Comparison of ENCODE assay signal across 1 cellular context in the genomic region with DNA sequence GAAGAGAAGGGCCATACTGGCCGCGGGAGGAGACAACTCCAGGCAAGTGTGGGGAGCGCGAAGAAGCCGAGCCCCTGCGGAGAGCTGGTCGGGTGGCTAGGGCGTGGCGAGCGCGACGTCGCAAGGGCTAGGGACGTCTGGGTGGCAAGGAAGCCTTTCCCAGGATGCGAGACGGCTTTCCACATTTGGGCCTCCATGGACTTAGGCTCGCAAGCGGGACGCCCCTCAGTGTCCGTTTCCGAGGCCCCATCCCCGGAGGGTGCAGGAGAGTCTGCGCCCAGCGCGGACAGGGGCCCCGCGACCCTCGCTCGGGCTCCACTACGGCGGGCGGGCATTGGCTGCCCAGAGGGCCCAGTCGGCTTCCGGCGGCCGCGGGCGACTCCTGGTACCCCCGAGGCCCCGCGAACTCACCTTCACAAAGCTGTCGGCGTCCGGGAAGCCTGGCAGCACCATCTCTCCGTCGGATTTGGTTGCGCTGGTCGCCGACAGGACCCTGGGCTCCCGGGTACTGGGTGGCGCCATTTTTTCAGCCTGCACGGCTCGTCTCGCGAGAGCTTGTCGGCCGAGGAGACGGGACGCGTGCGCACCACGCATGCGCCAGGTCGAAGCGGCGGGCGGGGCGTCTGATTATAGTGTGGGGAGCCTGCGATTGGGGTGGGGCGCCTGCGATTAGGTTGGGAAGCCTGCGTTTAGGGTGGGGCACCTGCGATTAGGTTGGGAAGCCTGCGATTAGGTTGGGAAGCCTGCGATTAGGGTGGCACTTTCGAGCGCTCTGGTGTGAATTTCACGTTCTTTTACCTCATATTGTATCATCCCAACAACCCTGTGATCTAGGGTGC.
TF ChIP-seq lines count a peak whose summit lies in the region.

A gene (minus strand): TSS at position 560 of the 839 bp plus-strand sequence. CDS start 38 bp downstream, at position 522.

TF ChIP-seq in K562, 482 proteins besides CTCF, POLR2A, EP300 and RAD21 (continued from another document and continues in another):
- TF ChIP-seq, protein P1, sequence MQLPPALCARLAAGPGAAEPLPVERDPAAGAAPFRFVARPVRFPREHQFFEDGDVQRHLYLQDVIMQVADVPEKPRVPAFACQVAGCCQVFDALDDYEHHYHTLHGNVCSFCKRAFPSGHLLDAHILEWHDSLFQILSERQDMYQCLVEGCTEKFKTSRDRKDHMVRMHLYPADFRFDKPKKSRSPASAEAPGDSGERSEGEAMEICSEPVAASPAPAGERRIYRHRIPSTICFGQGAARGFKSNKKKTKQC (CRISPR knock-in tag; IDR thresholded peaks at IDR 0.05) = peak; percentile 82; the same call in 1 of the 2 replicates
- TF ChIP-seq, protein P2, sequence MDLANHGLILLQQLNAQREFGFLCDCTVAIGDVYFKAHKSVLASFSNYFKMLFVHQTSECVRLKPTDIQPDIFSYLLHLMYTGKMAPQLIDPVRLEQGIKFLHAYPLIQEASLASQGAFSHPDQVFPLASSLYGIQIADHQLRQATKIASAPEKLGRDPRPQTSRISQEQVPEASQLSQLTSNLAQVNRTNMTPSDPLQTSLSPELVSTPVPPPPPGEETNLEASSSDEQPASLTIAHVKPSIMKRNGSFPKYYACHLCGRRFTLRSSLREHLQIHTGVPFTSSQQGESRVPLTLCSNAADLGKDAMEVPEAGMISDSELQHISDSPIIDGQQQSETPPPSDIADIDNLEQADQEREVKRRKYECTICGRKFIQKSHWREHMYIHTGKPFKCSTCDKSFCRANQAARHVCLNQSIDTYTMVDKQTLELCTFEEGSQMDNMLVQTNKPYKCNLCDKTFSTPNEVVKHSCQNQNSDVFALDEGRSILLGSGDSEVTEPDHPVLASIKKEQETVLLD (IDR thresholded peaks at IDR 0.05) = peak; percentile 95
- TF ChIP-seq ZC3H4 (CRISPR knock-in tag; IDR thresholded peaks at IDR 0.05; ENCODE audit: borderline replicate concordance) (no peak), NONO (IDR thresholded peaks at IDR 0.05; ENCODE audit: low read depth in 2 of 2, low read length in 1 of 2) (no peak), PRPF4 (IDR thresholded peaks at IDR 0.05; ENCODE audit: insufficient read depth, low read depth, low read length, poor library complexity, severe bottlenecking) (no peak), MYNN (IDR thresholded peaks at IDR 0.05) (no peak), MYNN (CRISPR knock-in tag; IDR thresholded peaks at IDR 0.05) (no peak), IFI16 (CRISPR knock-in tag; IDR thresholded peaks at IDR 0.05) (no peak), MCM3 (IDR thresholded peaks at IDR 0.05) (no peak), ZZZ3 (IDR thresholded peaks at IDR 0.05) (no peak), NR2F6 (CRISPR knock-in tag; IDR thresholded peaks at IDR 0.05) (no peak), ZNF324 (CRISPR knock-in tag; IDR thresholded peaks at IDR 0.05) (no peak), PTTG1 (tag; IDR thresholded peaks at IDR 0.05; ENCODE audit: low read depth) (no peak), EGR1 (conservative IDR thresholded peaks at IDR 0.05) (0 out of 2 replicates have a peak, but pooled peaks have one; percentile 4), TOE1 (IDR thresholded peaks at IDR 0.05; ENCODE audit: borderline replicate concordance) (0 out of 2 replicates have a peak, but pooled peaks have one; percentile 38), TOE1 (CRISPR knock-in tag; IDR thresholded peaks at IDR 0.05; ENCODE audit: borderline replicate concordance, low read depth) (0 out of 2 replicates have a peak, but pooled peaks have one; percentile 52), HNRNPL (IDR thresholded peaks at IDR 0.05; ENCODE audit: low read depth, low read length) (peak; percentile 90), ZFX (CRISPR knock-in tag; IDR thresholded peaks at IDR 0.05) (peak; percentile 99), ZNF124 (CRISPR knock-in tag; IDR thresholded peaks at IDR 0.05) (no peak), ETV5 (CRISPR knock-in tag; IDR thresholded peaks at IDR 0.05; ENCODE audit: low read depth) (peak; percentile 31; the same call in 1 of the 2 replicates), SOX6 (IDR thresholded peaks at IDR 0.05) (no peak), ZNF76 (CRISPR knock-in tag; IDR thresholded peaks at IDR 0.05; ENCODE audit: borderline replicate concordance) (no peak; the same call in 1 of the 2 replicates), ZNF707 (CRISPR knock-in tag; conservative IDR thresholded peaks at IDR 0.05) (0 out of 2 replicates have a peak, but pooled peaks have one; percentile 10), ESRRA (IDR thresholded peaks at IDR 0.05; ENCODE audit: borderline replicate concordance, low read depth) (peak; percentile 59; the same call in 1 of the 2 replicates), TCF7 (IDR thresholded peaks at IDR 0.05; ENCODE audit: borderline replicate concordance) (0 out of 2 replicates have a peak, but pooled peaks have one; percentile 30), SRSF7 (optimal IDR thresholded peaks at IDR 0.05; ENCODE audit: low read depth, low read length) (no peak), CHD2 (IDR thresholded peaks at IDR 0.05; ENCODE audit: low read depth, low read length) (peak; percentile 98), RBFOX2 (IDR thresholded peaks at IDR 0.05; ENCODE audit: low read depth, low read length) (peak; percentile 99), CSDE1 (IDR thresholded peaks at IDR 0.05) (no peak), ZNF445 (CRISPR knock-in tag; IDR thresholded peaks at IDR 0.05; ENCODE audit: low read depth) (no peak), CBX3 (IDR thresholded peaks at IDR 0.05; ENCODE audit: borderline replicate concordance in 1 of 2, low read length in 2 of 2) (no peak), KLF6 (CRISPR knock-in tag; IDR thresholded peaks at IDR 0.05; ENCODE audit: borderline replicate concordance) (no peak), RFX1 (IDR thresholded peaks at IDR 0.05) (no peak), ARHGAP35 (IDR thresholded peaks at IDR 0.05; ENCODE audit: partially characterized antibody) (peak; percentile 85), ZNF146 (CRISPR knock-in tag; IDR thresholded peaks at IDR 0.05; ENCODE audit: unreplicated experiment) (no peak), NFE2 (IDR thresholded peaks at IDR 0.05; ENCODE audit: low read depth) (no peak), ZNF165 (CRISPR knock-in tag; IDR thresholded peaks at IDR 0.05; ENCODE audit: borderline replicate concordance) (peak; percentile 52; the same call in 1 of the 2 replicates), ZNF316 (IDR thresholded peaks at IDR 0.05) (no peak; the same call in 1 of the 2 replicates), RBM34 (IDR thresholded peaks at IDR 0.05; ENCODE audit: borderline replicate concordance, insufficient read depth, low read length) (no peak), C11orf30 (IDR thresholded peaks at IDR 0.05; ENCODE audit: low read depth) (peak; percentile 90), ZNF77 (CRISPR knock-in tag; IDR thresholded peaks at IDR 0.05) (no peak), FOXJ3 (CRISPR knock-in tag; IDR thresholded peaks at IDR 0.05) (no peak), HLTF (IDR thresholded peaks at IDR 0.05) (peak; percentile 84; the same call in 1 of the 2 replicates), CTBP1 (IDR thresholded peaks at IDR 0.05; ENCODE audit: borderline replicate concordance) (peak; percentile 40; the same call in 1 of the 2 replicates), SUPT5H (IDR thresholded peaks at IDR 0.05) (peak; percentile 90), PCBP1 (IDR thresholded peaks at IDR 0.05; ENCODE audit: low read depth, low read length, poor library complexity, severe bottlenecking) (no peak), RAD51 (IDR thresholded peaks at IDR 0.05; ENCODE audit: borderline replicate concordance, low read depth) (no peak), ZNF143 (CRISPR knock-in tag; IDR thresholded peaks at IDR 0.05) (no peak), ZNF23 (CRISPR knock-in tag; IDR thresholded peaks at IDR 0.05) (no peak), ATF1 (CRISPR knock-in tag; IDR thresholded peaks at IDR 0.05) (no peak), ATF1 (tag; IDR thresholded peaks at IDR 0.05) (peak; percentile 86), ZNF431 (CRISPR knock-in tag; IDR thresholded peaks at IDR 0.05) (0 out of 2 replicates have a peak, but pooled peaks have one; percentile 20), TAF9B (IDR thresholded peaks at IDR 0.05; ENCODE audit: partially characterized antibody) (peak; percentile 90), EHMT2 (IDR thresholded peaks at IDR 0.05) (no peak), ARID2 (IDR thresholded peaks at IDR 0.05) (no peak), KAT2B (IDR thresholded peaks at IDR 0.05; ENCODE audit: low read depth, low read length) (no peak)
- TF ChIP-seq, protein P3, sequence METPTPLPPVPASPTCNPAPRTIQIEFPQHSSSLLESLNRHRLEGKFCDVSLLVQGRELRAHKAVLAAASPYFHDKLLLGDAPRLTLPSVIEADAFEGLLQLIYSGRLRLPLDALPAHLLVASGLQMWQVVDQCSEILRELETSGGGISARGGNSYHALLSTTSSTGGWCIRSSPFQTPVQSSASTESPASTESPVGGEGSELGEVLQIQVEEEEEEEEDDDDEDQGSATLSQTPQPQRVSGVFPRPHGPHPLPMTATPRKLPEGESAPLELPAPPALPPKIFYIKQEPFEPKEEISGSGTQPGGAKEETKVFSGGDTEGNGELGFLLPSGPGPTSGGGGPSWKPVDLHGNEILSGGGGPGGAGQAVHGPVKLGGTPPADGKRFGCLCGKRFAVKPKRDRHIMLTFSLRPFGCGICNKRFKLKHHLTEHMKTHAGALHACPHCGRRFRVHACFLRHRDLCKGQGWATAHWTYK (CRISPR knock-in tag; IDR thresholded peaks at IDR 0.05) = peak; percentile 70; the same call in 1 of the 2 replicates
- TF ChIP-seq, protein P4, sequence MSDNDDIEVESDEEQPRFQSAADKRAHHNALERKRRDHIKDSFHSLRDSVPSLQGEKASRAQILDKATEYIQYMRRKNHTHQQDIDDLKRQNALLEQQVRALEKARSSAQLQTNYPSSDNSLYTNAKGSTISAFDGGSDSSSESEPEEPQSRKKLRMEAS (CRISPR knock-in tag; IDR thresholded peaks at IDR 0.05) = peak; percentile 30; the same call in 1 of the 2 replicates
- TF ChIP-seq, protein P5, sequence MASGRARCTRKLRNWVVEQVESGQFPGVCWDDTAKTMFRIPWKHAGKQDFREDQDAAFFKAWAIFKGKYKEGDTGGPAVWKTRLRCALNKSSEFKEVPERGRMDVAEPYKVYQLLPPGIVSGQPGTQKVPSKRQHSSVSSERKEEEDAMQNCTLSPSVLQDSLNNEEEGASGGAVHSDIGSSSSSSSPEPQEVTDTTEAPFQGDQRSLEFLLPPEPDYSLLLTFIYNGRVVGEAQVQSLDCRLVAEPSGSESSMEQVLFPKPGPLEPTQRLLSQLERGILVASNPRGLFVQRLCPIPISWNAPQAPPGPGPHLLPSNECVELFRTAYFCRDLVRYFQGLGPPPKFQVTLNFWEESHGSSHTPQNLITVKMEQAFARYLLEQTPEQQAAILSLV (tag; IDR thresholded peaks at IDR 0.05) = no peak
- TF ChIP-seq, protein P6, sequence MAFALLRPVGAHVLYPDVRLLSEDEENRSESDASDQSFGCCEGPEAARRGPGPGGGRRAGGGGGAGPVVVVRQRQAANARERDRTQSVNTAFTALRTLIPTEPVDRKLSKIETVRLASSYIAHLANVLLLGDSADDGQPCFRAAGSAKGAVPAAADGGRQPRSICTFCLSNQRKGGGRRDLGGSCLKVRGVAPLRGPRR (CRISPR knock-in tag; IDR thresholded peaks at IDR 0.05) = 0 out of 2 replicates have a peak, but pooled peaks have one; percentile 59
- TF ChIP-seq, protein P7, sequence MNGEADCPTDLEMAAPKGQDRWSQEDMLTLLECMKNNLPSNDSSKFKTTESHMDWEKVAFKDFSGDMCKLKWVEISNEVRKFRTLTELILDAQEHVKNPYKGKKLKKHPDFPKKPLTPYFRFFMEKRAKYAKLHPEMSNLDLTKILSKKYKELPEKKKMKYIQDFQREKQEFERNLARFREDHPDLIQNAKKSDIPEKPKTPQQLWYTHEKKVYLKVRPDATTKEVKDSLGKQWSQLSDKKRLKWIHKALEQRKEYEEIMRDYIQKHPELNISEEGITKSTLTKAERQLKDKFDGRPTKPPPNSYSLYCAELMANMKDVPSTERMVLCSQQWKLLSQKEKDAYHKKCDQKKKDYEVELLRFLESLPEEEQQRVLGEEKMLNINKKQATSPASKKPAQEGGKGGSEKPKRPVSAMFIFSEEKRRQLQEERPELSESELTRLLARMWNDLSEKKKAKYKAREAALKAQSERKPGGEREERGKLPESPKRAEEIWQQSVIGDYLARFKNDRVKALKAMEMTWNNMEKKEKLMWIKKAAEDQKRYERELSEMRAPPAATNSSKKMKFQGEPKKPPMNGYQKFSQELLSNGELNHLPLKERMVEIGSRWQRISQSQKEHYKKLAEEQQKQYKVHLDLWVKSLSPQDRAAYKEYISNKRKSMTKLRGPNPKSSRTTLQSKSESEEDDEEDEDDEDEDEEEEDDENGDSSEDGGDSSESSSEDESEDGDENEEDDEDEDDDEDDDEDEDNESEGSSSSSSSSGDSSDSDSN (IDR thresholded peaks at IDR 0.05; ENCODE audit: borderline replicate concordance in 1 of 2, low read depth in 2 of 2, low read length in 2 of 2) = peak; percentile 27 to 72; a peak in 2 of 4 replicates
- TF ChIP-seq, protein P8, sequence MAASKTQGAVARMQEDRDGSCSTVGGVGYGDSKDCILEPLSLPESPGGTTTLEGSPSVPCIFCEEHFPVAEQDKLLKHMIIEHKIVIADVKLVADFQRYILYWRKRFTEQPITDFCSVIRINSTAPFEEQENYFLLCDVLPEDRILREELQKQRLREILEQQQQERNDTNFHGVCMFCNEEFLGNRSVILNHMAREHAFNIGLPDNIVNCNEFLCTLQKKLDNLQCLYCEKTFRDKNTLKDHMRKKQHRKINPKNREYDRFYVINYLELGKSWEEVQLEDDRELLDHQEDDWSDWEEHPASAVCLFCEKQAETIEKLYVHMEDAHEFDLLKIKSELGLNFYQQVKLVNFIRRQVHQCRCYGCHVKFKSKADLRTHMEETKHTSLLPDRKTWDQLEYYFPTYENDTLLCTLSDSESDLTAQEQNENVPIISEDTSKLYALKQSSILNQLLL (CRISPR knock-in tag; IDR thresholded peaks at IDR 0.05; ENCODE audit: borderline replicate concordance) = no peak
- TF ChIP-seq, protein P9, sequence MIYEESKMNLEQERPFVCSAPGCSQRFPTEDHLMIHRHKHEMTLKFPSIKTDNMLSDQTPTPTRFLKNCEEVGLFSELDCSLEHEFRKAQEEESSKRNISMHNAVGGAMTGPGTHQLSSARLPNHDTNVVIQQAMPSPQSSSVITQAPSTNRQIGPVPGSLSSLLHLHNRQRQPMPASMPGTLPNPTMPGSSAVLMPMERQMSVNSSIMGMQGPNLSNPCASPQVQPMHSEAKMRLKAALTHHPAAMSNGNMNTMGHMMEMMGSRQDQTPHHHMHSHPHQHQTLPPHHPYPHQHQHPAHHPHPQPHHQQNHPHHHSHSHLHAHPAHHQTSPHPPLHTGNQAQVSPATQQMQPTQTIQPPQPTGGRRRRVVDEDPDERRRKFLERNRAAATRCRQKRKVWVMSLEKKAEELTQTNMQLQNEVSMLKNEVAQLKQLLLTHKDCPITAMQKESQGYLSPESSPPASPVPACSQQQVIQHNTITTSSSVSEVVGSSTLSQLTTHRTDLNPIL (CRISPR knock-in tag; IDR thresholded peaks at IDR 0.05) = no peak
